12 cellular contexts compared by ENCODE assay signal in the genomic region with DNA sequence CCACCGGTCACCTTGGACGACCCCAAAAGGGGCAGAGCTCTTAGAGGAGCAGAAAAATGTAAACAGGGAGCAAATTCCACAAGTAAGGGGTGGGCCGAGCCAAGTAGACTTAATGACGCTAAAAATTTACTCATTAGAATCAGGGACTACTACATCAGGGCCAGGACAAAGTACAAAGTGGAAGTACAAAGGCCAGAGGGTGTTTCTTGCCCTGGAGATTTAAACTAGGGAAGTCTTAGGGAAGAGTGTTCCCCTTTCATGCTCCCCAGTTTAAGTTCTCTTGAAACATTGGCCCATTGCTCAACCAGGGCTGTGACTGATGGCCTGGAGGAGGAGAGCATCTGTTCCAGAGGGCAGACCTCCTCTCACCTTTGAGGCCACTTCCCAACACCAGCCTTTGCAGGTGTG. TPM values are rescaled to one million over a fixed set of nuclear protein-coding genes. Genes with fewer than 3 reads are reported as not detected.
DNase-seq lines count a peak whose midpoint lies in the region; ATAC-seq and TF ChIP-seq lines count a peak whose summit lies in the region.
"Had no signal": no experiment of that assay in that cellular context is flagged by ENCODE, and none has a peak within 500 bp of the region (broad histone marks: within the 10 kb centered on the region; RNA-seq: fewer than 3 reads in every experiment).

No MANE protein-coding gene starts in this region.

- no peak for TF ChIP-seq POLR2A in gastroesophageal sphincter (IDR thresholded peaks at IDR 0.05)

- peaks cover 13 to 76% (median 14%) of the 10 kb centered on the region in 3 donors for H3K4me1 ChIP-seq in gastroesophageal sphincter

- H3K4me1 Mint-ChIP-seq in stimulated activated effector memory CD8-positive, alpha-beta T cell treated with anti-CD3 and anti-CD28 coated beads, Interleukin-12 subunit alpha, Interleukin-12 subunit beta, amount 100 ng/mL, for 72 hours: peaks cover 40% of the 10 kb centered on the region

- no peaks in the 10 kb centered on the region for H3K27me3 ChIP-seq in gastroesophageal sphincter
- H3K27me3 ChIP-seq: tibial artery had no signal

- ATAC-seq in gastroesophageal sphincter (no peak), HG03159 (IDR thresholded peaks at IDR 0.05; ENCODE audit: unreplicated experiment) (no peak), GM21717 (IDR thresholded peaks at IDR 0.05; ENCODE audit: unreplicated experiment) (no peak), HG02840 (IDR thresholded peaks at IDR 0.05; ENCODE audit: low FRiP score, unreplicated experiment) (no peak)
- ATAC-seq in stimulated activated effector memory CD8-positive, alpha-beta T cell treated with anti-CD3 and anti-CD28 coated beads, Interleukin-12 subunit alpha, Interleukin-12 subunit beta, amount 100 ng/mL, for 72 hours: no peak

- H3K27ac Mint-ChIP-seq in stimulated activated effector memory CD8-positive, alpha-beta T cell treated with anti-CD3 and anti-CD28 coated beads, Interleukin-12 subunit alpha, Interleukin-12 subunit beta, amount 100 ng/mL, for 72 hours: peak overlapping the region; percentile 2

- no peak for TF ChIP-seq CTCF in gastroesophageal sphincter (IDR thresholded peaks at IDR 0.05)

- H3K9me3 Mint-ChIP-seq in stimulated activated effector memory CD8-positive, alpha-beta T cell treated with anti-CD3 and anti-CD28 coated beads, Interleukin-12 subunit alpha, Interleukin-12 subunit beta, amount 100 ng/mL, for 72 hours: no peaks in the 10 kb centered on the region

- WGBS in gastroesophageal sphincter (ENCODE audit: low coverage in 1 of 2), 2 donors: 23 to 38% methylated on average over 3 to 4 of the region's 4 CpGs

- H3K9me3 ChIP-seq in gastroesophageal sphincter: no peaks in the 10 kb centered on the region
- H3K9me3 ChIP-seq: tibial artery had no signal

- no peaks in the 10 kb centered on the region for H3K36me3 ChIP-seq in gastroesophageal sphincter
- H3K36me3 ChIP-seq: tibial artery had no signal

- peaks cover 39% of the 10 kb centered on the region for H3K36me3 Mint-ChIP-seq in stimulated activated effector memory CD8-positive, alpha-beta T cell treated with anti-CD3 and anti-CD28 coated beads, Interleukin-12 subunit alpha, Interleukin-12 subunit beta, amount 100 ng/mL, for 72 hours

- H3K27ac ChIP-seq in gastroesophageal sphincter: peak overlapping the region in 3 of 4 donors; percentile 3 to 13 (median 10)
- H3K27ac ChIP-seq: tibial artery had no signal

- no peak for TF ChIP-seq EP300 in gastroesophageal sphincter (IDR thresholded peaks at IDR 0.05)

- DNase-seq in NOMO-1 treated with dmso at 0.1 percent for 144 hours (lab: John Stamatoyannopoulos, UW; ENCODE audit: unreplicated experiment): peak; percentile 5
- DNase-seq in NOMO-1 (lab: John Stamatoyannopoulos, UW; ENCODE audit: unreplicated experiment in 2 of 2): no peak
- DNase-seq in OCI-M1 (lab: John Stamatoyannopoulos, UW): peak; percentile 23
- no peak for DNase-seq in stimulated activated effector memory CD8-positive, alpha-beta T cell treated with anti-CD3 and anti-CD28 coated beads, Interleukin-12 subunit alpha, Interleukin-12 subunit beta, amount 100 ng/mL, for 72 hours (ENCODE audit: low spot score in 2 of 2)
- DNase-seq: activated T-cell treated with anti-CD3 and anti-CD28 coated beads for 4 hours, hypothalamus, NCI-H2171 had no signal

- H3K4me3 ChIP-seq in gastroesophageal sphincter: no peak overlapping the region
- H3K4me3 ChIP-seq: tibial artery had no signal

- H3K4me3 Mint-ChIP-seq in stimulated activated effector memory CD8-positive, alpha-beta T cell treated with anti-CD3 and anti-CD28 coated beads, Interleukin-12 subunit alpha, Interleukin-12 subunit beta, amount 100 ng/mL, for 72 hours: no peak overlapping the region

RNA-seq across cellular contexts. Expression of gene BACH1, which starts 48.6 kb away (rescaled TPM):
- 10 to 100 TPM; 43.6 to 60.9 (median 52.3) TPM for total RNA-seq in gastroesophageal sphincter

Comparison
In these comparisons a context has a peak if more than half of its experiments do, and no peak if none do; other contexts are left out.
1. DNase-seq: peak in NOMO-1 treated with dmso at 0.1 percent for 144 hours (single experiment) and OCI-M1 (single experiment); none in NOMO-1 (0 of 2) and stimulated activated effector memory CD8-positive, alpha-beta T cell treated with anti-CD3 and anti-CD28 coated beads, Interleukin-12 subunit alpha, Interleukin-12 subunit beta, amount 100 ng/mL, for 72 hours (0 of 2).